Comparison of ENCODE assay signal across 14 cellular contexts in genomic region chr21:45004481-45005263, GRCh38.
DNase-seq lines count a peak whose midpoint lies in the region; ATAC-seq and TF ChIP-seq lines count a peak whose summit lies in the region.
"Had no signal": no experiment of that assay in that cellular context is flagged by ENCODE, and none has a peak within 500 bp of the region (broad histone marks: within the 10 kb centered on the region; RNA-seq: fewer than 3 reads in every experiment).

No MANE protein-coding gene starts in this region.

- no peaks in the 10 kb centered on the region for H3K36me3 ChIP-seq in lower lobe of right lung
- H3K36me3 ChIP-seq: esophagus squamous epithelium had no signal

- TF ChIP-seq CTCF in lower lobe of right lung (IDR thresholded peaks at IDR 0.05): no peak

- no peaks in the 10 kb centered on the region for H3K27me3 ChIP-seq in lower lobe of right lung (ENCODE audit: low read depth)

- no peak overlapping the region for H3K27ac ChIP-seq in lower lobe of right lung

- DNase-seq in A172 (ENCODE audit: low spot score) (peak; percentile 31), ELR (ENCODE audit: low read depth) (peak; percentile 43), lower lobe of right lung (peak; percentile 36), cerebellar nuclear complex (lab: John Stamatoyannopoulos, UW) (no peak), HuH-7.5 (ENCODE audit: low spot score) (no peak), GM19240 (ENCODE audit: insufficient read length, low spot score) (no peak)
- peak; percentile 43 for DNase-seq in activated naive CD8-positive, alpha-beta T cell treated with anti-CD3 and anti-CD28 coated beads for 36 hours
- DNase-seq: esophagus squamous epithelium; naive thymus-derived CD4-positive, alpha-beta T cell; NCI-H187 treated with DMSO at 0.1 percent for 48 hours; stimulated activated naive CD4-positive, alpha-beta T cell treated with Interleukin-2 at 50 U/mL for 16 hours had no signal

- intact Hi-C loops in lower lobe of right lung (cut with DNase I): no loop called here

- peaks cover 9% of the 10 kb centered on the region for H3K27me3 Mint-ChIP-seq in activated naive CD8-positive, alpha-beta T cell treated with anti-CD3 and anti-CD28 coated beads for 36 hours

- H3K4me3 Mint-ChIP-seq in activated naive CD8-positive, alpha-beta T cell treated with anti-CD3 and anti-CD28 coated beads for 36 hours: no peak overlapping the region
- H3K4me3 Mint-ChIP-seq: central memory CD8-positive, alpha-beta T cell; naive thymus-derived CD4-positive, alpha-beta T cell had no signal

- no peak overlapping the region for H3K4me3 ChIP-seq in lower lobe of right lung
- H3K4me3 ChIP-seq: esophagus squamous epithelium, smooth muscle cell had no signal

- peaks cover 9% of the 10 kb centered on the region for H3K4me1 Mint-ChIP-seq in activated naive CD8-positive, alpha-beta T cell treated with anti-CD3 and anti-CD28 coated beads for 36 hours
- H3K4me1 Mint-ChIP-seq: naive thymus-derived CD4-positive, alpha-beta T cell had no signal

- H3K9me3 Mint-ChIP-seq in activated naive CD8-positive, alpha-beta T cell treated with anti-CD3 and anti-CD28 coated beads for 36 hours: peaks cover 5% of the 10 kb centered on the region
- H3K9me3 Mint-ChIP-seq: central memory CD8-positive, alpha-beta T cell had no signal

- ATAC-seq in lower lobe of right lung (peak in 1 of 2 donors; percentile 52), GM19455 (IDR thresholded peaks at IDR 0.05; ENCODE audit: unreplicated experiment) (no peak)
- ATAC-seq: naive thymus-derived CD4-positive, alpha-beta T cell had no signal

- H3K27ac Mint-ChIP-seq in activated naive CD8-positive, alpha-beta T cell treated with anti-CD3 and anti-CD28 coated beads for 36 hours: no peak overlapping the region
- H3K27ac Mint-ChIP-seq: naive thymus-derived CD4-positive, alpha-beta T cell had no signal

- no peaks in the 10 kb centered on the region for H3K9me3 ChIP-seq in lower lobe of right lung
- H3K9me3 ChIP-seq: esophagus squamous epithelium had no signal

- H3K36me3 Mint-ChIP-seq in activated naive CD8-positive, alpha-beta T cell treated with anti-CD3 and anti-CD28 coated beads for 36 hours: no peaks in the 10 kb centered on the region

- no peaks in the 10 kb centered on the region for H3K4me1 ChIP-seq in lower lobe of right lung

Comparison
In these comparisons a context has a peak if more than half of its experiments do, and no peak if none do; other contexts are left out.
1. DNase-seq: peak in A172 (single experiment), ELR (single experiment), activated naive CD8-positive, alpha-beta T cell treated with anti-CD3 and anti-CD28 coated beads for 36 hours (single experiment) and lower lobe of right lung (single experiment); none in cerebellar nuclear complex (0 of 2), HuH-7.5 (single experiment) and GM19240 (single experiment).